Comparison of ENCODE assay signal across 16 cellular contexts in genomic region chr4:112889199-112889598, GRCh38.
DNase-seq lines count a peak whose midpoint lies in the region; ATAC-seq and TF ChIP-seq lines count a peak whose summit lies in the region.
"Had no signal": no experiment of that assay in that cellular context is flagged by ENCODE, and none has a peak within 500 bp of the region (broad histone marks: within the 10 kb centered on the region; RNA-seq: fewer than 3 reads in every experiment).

No MANE protein-coding gene starts in this region.

- peak overlapping the region; percentile 72 for H3K4me3 Mint-ChIP-seq in osteocyte (ENCODE audit: unreplicated experiment)
- H3K4me3 Mint-ChIP-seq in T-helper 2 cell treated with Interferon-gamma antibody and Interleukin-4, amounts not matched to agents 5 μg/mL and 100 μg/mL, for 36 hours: no peak overlapping the region
- H3K4me3 Mint-ChIP-seq: H9 had no signal

- no peak overlapping the region for H2AFZ ChIP-seq in neuronal stem cell (ENCODE audit: low read length)

- no peak overlapping the region for H3K18ac ChIP-seq in neuronal stem cell (ENCODE audit: low read length)

- H3K9ac ChIP-seq in neuronal stem cell (ENCODE audit: low read depth, low read length, poor library complexity): no peak overlapping the region

- no peak overlapping the region for H4K91ac ChIP-seq in neuronal stem cell (ENCODE audit: low read depth, low read length, poor library complexity)

- no peak for DNase-seq in A673 (ENCODE audit: low spot score)
- no peak for DNase-seq in osteocyte (ENCODE audit: extremely low spot score, unreplicated experiment)
- no peak for DNase-seq in neuronal stem cell (ENCODE audit: low spot score)
- no peak for DNase-seq in NCI-H748 (lab: John Stamatoyannopoulos, UW; ENCODE audit: unreplicated experiment)
- no peak for DNase-seq in T-helper 2 cell treated with Interferon-gamma antibody and Interleukin-4, amounts not matched to agents 5 μg/mL and 100 μg/mL, for 36 hours (ENCODE audit: low spot score)
- DNase-seq: activated effector memory CD4-positive, alpha-beta T cell treated with Interleukin-2 at 50 U/mL for 16 hours; GF-D8; H9; islet precursor cell; mucosa of descending colon; NCI-H345; SW 1271; WERI-Rb-1 had no signal

- peak; percentile 26 for ATAC-seq in HG02610 (IDR thresholded peaks at IDR 0.05; ENCODE audit: unreplicated experiment)
- no peak for ATAC-seq in HG02642 (IDR thresholded peaks at IDR 0.05; ENCODE audit: poor library complexity, unreplicated experiment)
- ATAC-seq: mucosa of descending colon had no signal

- no peak overlapping the region for H3K4me2 ChIP-seq in neuronal stem cell (ENCODE audit: insufficient read depth, low read length, poor library complexity, severe bottlenecking)

- BruUV-seq in A673 (replicated peaks; lab: Mats Ljungman, UMichigan): no TSS peak

- no peak overlapping the region for H2BK12ac ChIP-seq in neuronal stem cell (ENCODE audit: low read length)

- TF ChIP-seq CTCF in A673 (conservative IDR thresholded peaks at IDR 0.05; ENCODE audit: low read depth, low read length) (no peak), osteocyte (IDR thresholded peaks at IDR 0.05) (no peak)

- H3K4ac ChIP-seq in neuronal stem cell (ENCODE audit: low read length): no peak overlapping the region

- intact Hi-C loops in A673 (cut with micrococcal nuclease; ENCODE audit: unreplicated experiment): no loop called here

- POLR2A ChIA-PET in A673 (lab: Charles Lee; ENCODE audit: low non-redundant PET): no interaction called here

- no peak overlapping the region for H2BK15ac ChIP-seq in neuronal stem cell (ENCODE audit: low read length)

- H3K27ac ChIP-seq in A673 (ENCODE audit: low read depth, low read length, poor library complexity, severe bottlenecking) (no peak overlapping the region), cingulate gyrus (ENCODE audit: low read depth, low read length) (peak overlapping the region; percentile 94), neuronal stem cell (replicated peaks; ENCODE audit: low read length) (no peak overlapping the region)
- H3K27ac ChIP-seq: WERI-Rb-1 had no signal

- no peak overlapping the region for H2BK5ac ChIP-seq in neuronal stem cell (ENCODE audit: low read length)

- H3K27me3 ChIP-seq in A673 (replicated peaks; ENCODE audit: insufficient read depth, low read depth, low read length, poor library complexity) (no peaks in the 10 kb centered on the region), neuronal stem cell (ENCODE audit: control insufficient read depth in 3 of 3, insufficient read depth in 3 of 3, low read depth in 1 of 3, low read length in 3 of 3) (no peaks in the 10 kb centered on the region)

- H3K4me1 ChIP-seq in A673 (ENCODE audit: insufficient read depth, low read length, poor library complexity, severe bottlenecking) (peaks cover 13% of the 10 kb centered on the region), neuronal stem cell (ENCODE audit: control insufficient read depth in 2 of 2, insufficient read depth in 1 of 2, low read depth in 1 of 2, low read length in 2 of 2) (peaks cover 9% of the 10 kb centered on the region in 2 donors)

- no peak overlapping the region for H4K8ac ChIP-seq in neuronal stem cell (ENCODE audit: low read depth, low read length)

- H3K9me3 ChIP-seq in A673 (ENCODE audit: low read depth, low read length, poor library complexity, severe bottlenecking): no peaks in the 10 kb centered on the region
- H3K9me3 ChIP-seq in neuronal stem cell (replicated peaks in 1 of 2; ENCODE audit: control insufficient read depth in 2 of 2, insufficient read depth in 1 of 2, low read depth in 1 of 2, low read length in 2 of 2): no peaks in the 10 kb centered on the region
- H3K9me3 ChIP-seq: mucosa of descending colon had no signal

- H3K79me1 ChIP-seq in neuronal stem cell (ENCODE audit: low read depth, low read length): no peaks in the 10 kb centered on the region

- H3K36me3 ChIP-seq in A673 (ENCODE audit: insufficient read depth, low read length, poor library complexity, severe bottlenecking) (no peaks in the 10 kb centered on the region), neuronal stem cell (replicated peaks in 1 of 2; ENCODE audit: control insufficient read depth in 2 of 2, insufficient read depth in 2 of 2, low read length in 2 of 2) (no peaks in the 10 kb centered on the region)
- H3K36me3 ChIP-seq: WERI-Rb-1 had no signal

- H3K14ac ChIP-seq in neuronal stem cell (ENCODE audit: low read length): no peak overlapping the region

- no peak overlapping the region for H3K23ac ChIP-seq in neuronal stem cell (ENCODE audit: low read depth, low read length, poor library complexity)

- H3K9me3 Mint-ChIP-seq in osteocyte (ENCODE audit: unreplicated experiment): no peaks in the 10 kb centered on the region
- no peaks in the 10 kb centered on the region for H3K9me3 Mint-ChIP-seq in T-helper 2 cell treated with Interferon-gamma antibody and Interleukin-4, amounts not matched to agents 5 μg/mL and 100 μg/mL, for 36 hours
- H3K9me3 Mint-ChIP-seq: H9 had no signal

- H2BK120ac ChIP-seq in neuronal stem cell (ENCODE audit: low read depth, low read length): no peak overlapping the region

- peak overlapping the region; percentile 81 for H3K27ac Mint-ChIP-seq in osteocyte (ENCODE audit: unreplicated experiment)
- no peak overlapping the region for H3K27ac Mint-ChIP-seq in T-helper 2 cell treated with Interferon-gamma antibody and Interleukin-4, amounts not matched to agents 5 μg/mL and 100 μg/mL, for 36 hours

- peaks cover 15% of the 10 kb centered on the region for H3K4me1 Mint-ChIP-seq in osteocyte (ENCODE audit: unreplicated experiment)
- H3K4me1 Mint-ChIP-seq in T-helper 2 cell treated with Interferon-gamma antibody and Interleukin-4, amounts not matched to agents 5 μg/mL and 100 μg/mL, for 36 hours (ENCODE audit: low read depth): no peaks in the 10 kb centered on the region

- H2AK5ac ChIP-seq in neuronal stem cell (ENCODE audit: low read depth, low read length): no peak overlapping the region

- H3K27me3 Mint-ChIP-seq in osteocyte (ENCODE audit: unreplicated experiment): no peaks in the 10 kb centered on the region
- no peaks in the 10 kb centered on the region for H3K27me3 Mint-ChIP-seq in T-helper 2 cell treated with Interferon-gamma antibody and Interleukin-4, amounts not matched to agents 5 μg/mL and 100 μg/mL, for 36 hours (ENCODE audit: low read depth)

- H3K36me3 Mint-ChIP-seq in osteocyte (ENCODE audit: unreplicated experiment): no peaks in the 10 kb centered on the region
- no peaks in the 10 kb centered on the region for H3K36me3 Mint-ChIP-seq in T-helper 2 cell treated with Interferon-gamma antibody and Interleukin-4, amounts not matched to agents 5 μg/mL and 100 μg/mL, for 36 hours (ENCODE audit: low read depth)

- peak overlapping the region; percentile 22 for H3K4me3 ChIP-seq in A673 (ENCODE audit: low read depth, low read length, poor library complexity, severe bottlenecking)
- H3K4me3 ChIP-seq in neuronal stem cell (ENCODE audit: low read length in 2 of 2): no peak overlapping the region
- H3K4me3 ChIP-seq: mucosa of descending colon had no signal

- CTCF ChIA-PET in A673 (lab: Charles Lee): interaction anchor here (0.6 kb wide), 1 partner anchor 58 kb away, joined by 3 read pairs; no protein-coding TSS in a partner anchor
